Comparison of ENCODE assay signal across 10 cellular contexts in genomic region chr1:198258491-198258890, GRCh38.
DNase-seq lines count a peak whose midpoint lies in the region; ATAC-seq and TF ChIP-seq lines count a peak whose summit lies in the region.
"Had no signal": no experiment of that assay in that cellular context is flagged by ENCODE, and none has a peak within 500 bp of the region (broad histone marks: within the 10 kb centered on the region; RNA-seq: fewer than 3 reads in every experiment).

No MANE protein-coding gene starts in this region.

- H4K20me1 ChIP-seq in GM23248 (ENCODE audit: insufficient read depth) (no peaks in the 10 kb centered on the region), OCI-LY3 (ENCODE audit: insufficient read depth, low read length) (peaks cover 34% of the 10 kb centered on the region; the same call in 1 of the 2 replicates)

- H3K4me2 ChIP-seq in GM23248 (ENCODE audit: unreplicated experiment) (peak overlapping the region; percentile 94), OCI-LY3 (ENCODE audit: low read length) (peak overlapping the region; percentile 44)

- TF ChIP-seq CTCF in OCI-LY3 (IDR thresholded peaks at IDR 0.05; ENCODE audit: low read depth, low read length) = no peak

- no peaks in the 10 kb centered on the region for H3K27me3 Mint-ChIP-seq in CD8-positive, alpha-beta memory T cell

- H3K27ac ChIP-seq in GM23248 (peak overlapping the region; percentile 85), OCI-LY3 (ENCODE audit: low read length) (0 out of 2 replicates have a peak overlapping the region, but pooled peaks have one; percentile 5)
- no peak overlapping the region for H3K27ac ChIP-seq in CD8-positive, alpha-beta memory T cell (ENCODE audit: low read depth, low read length)

- H3K27me3 ChIP-seq in GM23248 (replicated peaks; ENCODE audit: insufficient read depth) (no peaks in the 10 kb centered on the region), OCI-LY3 (ENCODE audit: low read depth, low read length) (peaks cover 53% of the 10 kb centered on the region)
- H3K27me3 ChIP-seq in CD8-positive, alpha-beta memory T cell (ENCODE audit: insufficient read depth, low read length, poor library complexity, severe bottlenecking) = no peaks in the 10 kb centered on the region

- H3K9ac ChIP-seq in GM23248 = peak overlapping the region; percentile 67
- no peak overlapping the region for H3K9ac ChIP-seq in OCI-LY3 (ENCODE audit: low read length)

- peaks cover 54% of the 10 kb centered on the region for H3K36me3 ChIP-seq in GM23248 (ENCODE audit: low read depth)
- no peaks in the 10 kb centered on the region for H3K36me3 ChIP-seq in OCI-LY3 (replicated peaks; ENCODE audit: low read depth, low read length)
- H3K36me3 ChIP-seq in CD8-positive, alpha-beta memory T cell (ENCODE audit: insufficient read depth, low read length) = no peaks in the 10 kb centered on the region

- H3K4me1 Mint-ChIP-seq in CD8-positive, alpha-beta memory T cell = peaks cover 58 to 83% (median 76%) of the 10 kb centered on the region in 3 donors

- CTCF ChIA-PET in CD8-positive, alpha-beta memory T cell (lab: Charles Lee) = no interaction called here

- H3K4me3 ChIP-seq in GM23248 = peak overlapping the region; percentile 60
- no peak overlapping the region for H3K4me3 ChIP-seq in OCI-LY3 (ENCODE audit: low read length)
- H3K4me3 ChIP-seq in CD8-positive, alpha-beta memory T cell (ENCODE audit: low read length) = no peak overlapping the region

- peak; percentile 91 for DNase-seq in GM23248
- DNase-seq in kidney glomerular epithelial cell (lab: John Stamatoyannopoulos, UW) = peak; percentile 85
- no peak for DNase-seq in stimulated activated naive CD4-positive, alpha-beta T cell (lab: John Stamatoyannopoulos, UW)
- DNase-seq in epidermal melanocyte (ENCODE audit: insufficient read length, low spot score) = no peak
- no peak for DNase-seq in CD8-positive, alpha-beta memory T cell
- no peak for DNase-seq in SHP77 treated with DMSO at 0.1 percent for 48 hours (lab: John Stamatoyannopoulos, UW)
- DNase-seq: H7, RPMI8226 had no signal

- in situ Hi-C loops in GM23248 (cut with MboI) = no loop called here

- H3K79me2 ChIP-seq in GM23248 (ENCODE audit: insufficient read depth) (peaks cover 100% of the 10 kb centered on the region), OCI-LY3 (ENCODE audit: low read length) (no peaks in the 10 kb centered on the region)

- no peaks in the 10 kb centered on the region for H3K9me2 ChIP-seq in GM23248 (ENCODE audit: insufficient read depth)

- H3K36me3 Mint-ChIP-seq in CD8-positive, alpha-beta memory T cell = peaks cover 0 to 12% (median 6%) of the 10 kb centered on the region in 3 donors

- POLR2A ChIA-PET in CD8-positive, alpha-beta memory T cell (lab: Charles Lee) = no interaction called here

- no peak overlapping the region for H2AFZ ChIP-seq in GM23248
- H2AFZ ChIP-seq in OCI-LY3 (ENCODE audit: low read depth, low read length) = no peak overlapping the region

- H3K4me1 ChIP-seq in GM23248 (ENCODE audit: insufficient read depth) (peaks cover 99% of the 10 kb centered on the region), OCI-LY3 (ENCODE audit: low read length) (peaks cover 27% of the 10 kb centered on the region)
- H3K4me1 ChIP-seq in CD8-positive, alpha-beta memory T cell (ENCODE audit: insufficient read depth, low read length) = peaks cover 7% of the 10 kb centered on the region

- peak; percentile 62 for ATAC-seq in GM18511 (IDR thresholded peaks at IDR 0.05; ENCODE audit: unreplicated experiment)

- H3K9me3 Mint-ChIP-seq in CD8-positive, alpha-beta memory T cell = no peaks in the 10 kb centered on the region

- H3K27ac Mint-ChIP-seq in CD8-positive, alpha-beta memory T cell = peak overlapping the region in 1 of 8 donors; percentile 26

- H3F3A ChIP-seq in GM23248 (ENCODE audit: insufficient read depth) = peaks cover 97% of the 10 kb centered on the region

- no peak overlapping the region for H3K4me3 Mint-ChIP-seq in CD8-positive, alpha-beta memory T cell

- H3K9me3 ChIP-seq in GM23248 (ENCODE audit: low read depth) (no peaks in the 10 kb centered on the region), OCI-LY3 (ENCODE audit: insufficient read depth, low read length) (no peaks in the 10 kb centered on the region)
- H3K9me3 ChIP-seq in CD8-positive, alpha-beta memory T cell (ENCODE audit: low read length) = no peaks in the 10 kb centered on the region

Comparison
In these comparisons a context has a peak if more than half of its experiments do, and no peak if none do; other contexts are left out.
1. DNase-seq: peak in GM23248 (single experiment) and kidney glomerular epithelial cell (single experiment); none in stimulated activated naive CD4-positive, alpha-beta T cell (0 of 6), epidermal melanocyte (single experiment), CD8-positive, alpha-beta memory T cell (0 of 5) and SHP77 treated with DMSO at 0.1 percent for 48 hours (single experiment).